1 cellular context compared by ENCODE assay signal in the genomic region with DNA sequence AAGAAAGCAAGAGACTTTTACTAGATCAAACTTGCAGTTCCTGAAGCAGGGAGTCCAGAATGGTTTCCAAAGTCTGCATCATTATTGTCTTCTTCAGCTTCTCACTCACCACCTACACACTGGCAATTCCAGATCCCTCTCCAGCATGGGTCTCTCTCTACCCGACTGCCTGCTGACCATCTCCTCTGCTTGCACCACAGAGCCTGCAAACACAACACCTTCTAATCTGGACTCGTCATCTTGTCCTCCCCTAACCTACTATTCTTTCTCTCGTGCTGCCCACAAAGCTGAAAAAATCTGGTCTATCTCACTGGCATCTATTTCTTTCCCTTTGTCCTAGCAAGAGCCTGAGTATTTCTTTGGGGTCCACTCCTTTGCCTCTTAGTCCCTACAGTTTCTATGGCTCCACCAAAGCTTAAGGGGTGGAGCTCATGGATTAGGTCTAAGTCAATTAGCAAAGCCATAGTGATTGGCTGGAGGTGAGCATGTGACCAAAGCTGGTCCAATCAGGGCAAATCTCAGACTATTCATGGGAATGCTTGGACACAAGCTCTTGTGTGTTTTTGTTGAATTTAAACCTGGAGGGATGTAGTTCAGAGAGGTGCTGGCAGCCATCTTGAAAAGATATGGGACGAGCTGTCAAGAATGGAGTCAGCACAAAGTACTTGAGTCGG.
TF ChIP-seq lines count a peak whose summit lies in the region.

No MANE protein-coding gene starts in this region.

TF ChIP-seq in K562, 482 proteins besides CTCF, POLR2A, EP300 and RAD21 (continued from another document):
- TF ChIP-seq, protein P1, sequence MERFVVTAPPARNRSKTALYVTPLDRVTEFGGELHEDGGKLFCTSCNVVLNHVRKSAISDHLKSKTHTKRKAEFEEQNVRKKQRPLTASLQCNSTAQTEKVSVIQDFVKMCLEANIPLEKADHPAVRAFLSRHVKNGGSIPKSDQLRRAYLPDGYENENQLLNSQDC (CRISPR knock-in tag; IDR thresholded peaks at IDR 0.05), result no peak
- TF ChIP-seq RAD51 (IDR thresholded peaks at IDR 0.05; ENCODE audit: borderline replicate concordance, low read depth), result peak; percentile 89
- TF ChIP-seq, protein P2, sequence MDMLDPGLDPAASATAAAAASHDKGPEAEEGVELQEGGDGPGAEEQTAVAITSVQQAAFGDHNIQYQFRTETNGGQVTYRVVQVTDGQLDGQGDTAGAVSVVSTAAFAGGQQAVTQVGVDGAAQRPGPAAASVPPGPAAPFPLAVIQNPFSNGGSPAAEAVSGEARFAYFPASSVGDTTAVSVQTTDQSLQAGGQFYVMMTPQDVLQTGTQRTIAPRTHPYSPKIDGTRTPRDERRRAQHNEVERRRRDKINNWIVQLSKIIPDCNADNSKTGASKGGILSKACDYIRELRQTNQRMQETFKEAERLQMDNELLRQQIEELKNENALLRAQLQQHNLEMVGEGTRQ (CRISPR knock-in tag; IDR thresholded peaks at IDR 0.05), result peak; percentile 92
- TF ChIP-seq ZNF717 (CRISPR knock-in tag; IDR thresholded peaks at IDR 0.05), result no peak
- TF ChIP-seq, protein P3, sequence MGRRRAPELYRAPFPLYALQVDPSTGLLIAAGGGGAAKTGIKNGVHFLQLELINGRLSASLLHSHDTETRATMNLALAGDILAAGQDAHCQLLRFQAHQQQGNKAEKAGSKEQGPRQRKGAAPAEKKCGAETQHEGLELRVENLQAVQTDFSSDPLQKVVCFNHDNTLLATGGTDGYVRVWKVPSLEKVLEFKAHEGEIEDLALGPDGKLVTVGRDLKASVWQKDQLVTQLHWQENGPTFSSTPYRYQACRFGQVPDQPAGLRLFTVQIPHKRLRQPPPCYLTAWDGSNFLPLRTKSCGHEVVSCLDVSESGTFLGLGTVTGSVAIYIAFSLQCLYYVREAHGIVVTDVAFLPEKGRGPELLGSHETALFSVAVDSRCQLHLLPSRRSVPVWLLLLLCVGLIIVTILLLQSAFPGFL (CRISPR knock-in tag; IDR thresholded peaks at IDR 0.05), result no peak
- no peak for TF ChIP-seq NFRKB (IDR thresholded peaks at IDR 0.05; ENCODE audit: low read depth)
